In genomic region chr18:45287531-45287930, GRCh38 we compare ENCODE assay signal across 26 cellular contexts.
"Had no signal": no experiment of that assay in that cellular context is flagged by ENCODE, and none has a peak within 500 bp of the region (broad histone marks: within the 10 kb centered on the region; RNA-seq: fewer than 3 reads in every experiment).

No MANE protein-coding gene starts in this region.

- H3K36me3 ChIP-seq: breast epithelium had no signal

- H3K4me3 ChIP-seq: breast epithelium, mucosa of descending colon, psoas muscle, testis had no signal

- H3K27ac ChIP-seq: breast epithelium, parathyroid adenoma, psoas muscle, testis had no signal

- DNase-seq: activated CD4-positive, alpha-beta T cell treated with anti-CD3 and anti-CD28 coated beads for 36 hours; activated CD4-positive, CD25-positive, alpha-beta regulatory T cell; activated CD8-positive, alpha-beta memory T cell treated with anti-CD3 and anti-CD28 coated beads, Interleukin-2, amount 10 ng/mL, durations not matched to agents 7 days and 5 days; activated CD8-positive, alpha-beta T cell treated with anti-CD3 and anti-CD28 coated beads, Interleukin-2, amount 10 ng/mL, durations not matched to agents 7 days and 5 days; activated naive CD8-positive, alpha-beta T cell treated with anti-CD3 and anti-CD28 coated beads, Interleukin-2, amount 50 U/mL, for 24 hours; activated T-cell treated with anti-CD3 and anti-CD28 coated beads, Interleukin-2, amount 50 U/mL, for 48 hours; endodermal cell; foreskin fibroblast; hypothalamus; immature natural killer cell; kidney; mucosa of descending colon; nucleus accumbens; psoas muscle; stimulated activated CD4-positive, alpha-beta T cell treated with anti-CD3 and anti-CD28 coated beads, Interleukin-2, amount 100 ng/mL, for 48 hours; stimulated activated naive CD4-positive, alpha-beta T cell treated with Interleukin-2 at 50 U/mL for 16 hours; testis; trophoblast cell had no signal

- H3K27ac Mint-ChIP-seq: activated CD4-positive, alpha-beta T cell treated with anti-CD3 and anti-CD28 coated beads for 36 hours; activated CD8-positive, alpha-beta memory T cell treated with anti-CD3 and anti-CD28 coated beads, Interleukin-2, amount 10 ng/mL, durations not matched to agents 7 days and 5 days; activated CD8-positive, alpha-beta T cell treated with anti-CD3 and anti-CD28 coated beads, Interleukin-2, amount 10 ng/mL, durations not matched to agents 7 days and 5 days; activated naive CD4-positive, alpha-beta T cell treated with anti-CD3 and anti-CD28 coated beads, Interleukin-2, amount 50 U/mL, for 24 hours; activated naive CD8-positive, alpha-beta T cell treated with anti-CD3 and anti-CD28 coated beads, Interleukin-2, amount 50 U/mL, for 24 hours; activated T-helper 2 cell treated with anti-CD3 and anti-CD28 coated beads, Interferon-gamma antibody, Interleukin-2, Interleukin-4, amounts not matched to agents 10 μg/mL and 5 μg/mL and 100 μg/mL, durations not matched to agents 14 hours and 24 hours and 36 hours; dendritic cell treated with granulocyte-macrophage colony-stimulating factor and Interleukin-4, amounts not matched to agents 40 ng/mL and 50 ng/mL, for 4 days; endodermal cell; immature natural killer cell; nephron; T-helper 2 cell treated with Interferon-gamma antibody and Interleukin-4, amounts not matched to agents 5 μg/mL and 100 μg/mL, for 36 hours had no signal

- H3K4me1 Mint-ChIP-seq: activated CD4-positive, alpha-beta T cell treated with anti-CD3 and anti-CD28 coated beads for 36 hours; activated CD8-positive, alpha-beta memory T cell treated with anti-CD3 and anti-CD28 coated beads, Interleukin-2, amount 10 ng/mL, durations not matched to agents 7 days and 5 days; activated naive CD4-positive, alpha-beta T cell treated with anti-CD3 and anti-CD28 coated beads, Interleukin-2, amount 50 U/mL, for 24 hours; activated naive CD8-positive, alpha-beta T cell treated with anti-CD3 and anti-CD28 coated beads, Interleukin-2, amount 50 U/mL, for 24 hours; central memory CD8-positive, alpha-beta T cell; endodermal cell; immature natural killer cell had no signal

- H3K36me3 Mint-ChIP-seq: activated CD8-positive, alpha-beta memory T cell treated with anti-CD3 and anti-CD28 coated beads, Interleukin-2, amount 10 ng/mL, durations not matched to agents 7 days and 5 days; activated naive CD4-positive, alpha-beta T cell treated with anti-CD3 and anti-CD28 coated beads, Interleukin-2, amount 50 U/mL, for 24 hours; immature natural killer cell had no signal

- H3K4me3 Mint-ChIP-seq: activated CD4-positive, alpha-beta T cell treated with anti-CD3 and anti-CD28 coated beads for 36 hours; activated CD8-positive, alpha-beta memory T cell treated with anti-CD3 and anti-CD28 coated beads, Interleukin-2, amount 10 ng/mL, durations not matched to agents 7 days and 5 days; activated CD8-positive, alpha-beta T cell treated with anti-CD3 and anti-CD28 coated beads, Interleukin-2, amount 10 ng/mL, durations not matched to agents 7 days and 5 days; activated naive CD4-positive, alpha-beta T cell treated with anti-CD3 and anti-CD28 coated beads, Interleukin-2, amount 50 U/mL, for 24 hours; activated naive CD8-positive, alpha-beta T cell treated with anti-CD3 and anti-CD28 coated beads, Interleukin-2, amount 50 U/mL, for 24 hours; central memory CD8-positive, alpha-beta T cell; dendritic cell treated with granulocyte-macrophage colony-stimulating factor and Interleukin-4, amounts not matched to agents 40 ng/mL and 50 ng/mL, for 4 days; endodermal cell; immature natural killer cell; nephron; T-helper 2 cell treated with Interferon-gamma antibody and Interleukin-4, amounts not matched to agents 5 μg/mL and 100 μg/mL, for 36 hours had no signal

- ATAC-seq: activated CD4-positive, alpha-beta T cell treated with anti-CD3 and anti-CD28 coated beads for 36 hours; activated CD8-positive, alpha-beta memory T cell treated with anti-CD3 and anti-CD28 coated beads, Interleukin-2, amount 10 ng/mL, durations not matched to agents 7 days and 5 days; activated CD8-positive, alpha-beta T cell treated with anti-CD3 and anti-CD28 coated beads, Interleukin-2, amount 10 ng/mL, durations not matched to agents 7 days and 5 days; activated naive CD8-positive, alpha-beta T cell treated with anti-CD3 and anti-CD28 coated beads, Interleukin-2, amount 50 U/mL, for 24 hours; mucosa of descending colon; psoas muscle had no signal

- H3K9me3 Mint-ChIP-seq: activated naive CD4-positive, alpha-beta T cell treated with anti-CD3 and anti-CD28 coated beads, Interleukin-2, amount 50 U/mL, for 24 hours; activated naive CD8-positive, alpha-beta T cell treated with anti-CD3 and anti-CD28 coated beads, Interleukin-2, amount 50 U/mL, for 24 hours; activated T-helper 2 cell treated with anti-CD3 and anti-CD28 coated beads, Interferon-gamma antibody, Interleukin-2, Interleukin-4, amounts not matched to agents 10 μg/mL and 5 μg/mL and 100 μg/mL, durations not matched to agents 14 hours and 24 hours and 36 hours; central memory CD8-positive, alpha-beta T cell; dendritic cell treated with granulocyte-macrophage colony-stimulating factor and Interleukin-4, amounts not matched to agents 40 ng/mL and 50 ng/mL, for 4 days; endodermal cell; immature natural killer cell; nephron; T-helper 2 cell treated with Interferon-gamma antibody and Interleukin-4, amounts not matched to agents 5 μg/mL and 100 μg/mL, for 36 hours had no signal

- H3K4me1 ChIP-seq: breast epithelium, parathyroid adenoma, psoas muscle, testis had no signal

- H3K9me3 ChIP-seq: breast epithelium, mucosa of descending colon, psoas muscle, testis had no signal

- H3K27me3 ChIP-seq: breast epithelium, testis had no signal
